ENCODE assay signal across 8 cellular contexts in genomic region chr1:16895602-16896315, GRCh38. TPM values are rescaled to one million over a fixed set of nuclear protein-coding genes. Genes with fewer than 3 reads are reported as not detected.
DNase-seq lines count a peak whose midpoint lies in the region; ATAC-seq and TF ChIP-seq lines count a peak whose summit lies in the region.
"Not testable (repeated sequence)": the region's sequence is repeated elsewhere in the genome, so short reads cannot be mapped to it uniquely, and the experiment has no call there.

Gene RNU1-2 (plus strand): TSS chr1:16895980.

- ATAC-seq in HG03432 (IDR thresholded peaks at IDR 0.05; ENCODE audit: unreplicated experiment): peak; percentile 99
- peak; percentile 99 for ATAC-seq in activated CD4-positive, CD25-positive, alpha-beta regulatory T cell treated with anti-CD3 and anti-CD28 coated beads, Interleukin-2, amount 50 U/mL, for 24 hours
- peak; percentile 100 for ATAC-seq in central memory CD8-positive, alpha-beta T cell (replicated peaks; ENCODE audit: extremely low read depth, poor library complexity, severe bottlenecking)

- H3K4me1 Mint-ChIP-seq in central memory CD8-positive, alpha-beta T cell: peaks cover 25% of the 10 kb centered on the region

- peaks cover 6 to 21% (median 9%) of the 10 kb centered on the region in 6 donors for H3K4me1 ChIP-seq in spleen

- not testable (repeated sequence) for H3K9me3 ChIP-seq in spleen

- H3K9me3 Mint-ChIP-seq in central memory CD8-positive, alpha-beta T cell: not testable (repeated sequence)

- H3K27ac Mint-ChIP-seq in central memory CD8-positive, alpha-beta T cell (ENCODE audit: low read depth): peak within 1 kb of the TSS; percentile 100

- not testable (repeated sequence) for TF ChIP-seq CTCF in spleen (IDR thresholded peaks at IDR 0.05 in 8 of 11, conservative IDR thresholded peaks at IDR 0.05 in 3 of 11)

- peak within 1 kb of the TSS; percentile 65 to 92 (median 84) for H3K27ac ChIP-seq in spleen

- intact Hi-C loops in spleen (cut with DNase I; ENCODE audit: low total_unique reads): not testable (repeated sequence)

- H3K36me3 Mint-ChIP-seq in central memory CD8-positive, alpha-beta T cell (ENCODE audit: insufficient read depth): peaks cover 30% of the 10 kb centered on the region

- not testable (repeated sequence) for H3K27me3 Mint-ChIP-seq in central memory CD8-positive, alpha-beta T cell

- peak within 1 kb of the TSS; percentile 76 for H3K4me3 Mint-ChIP-seq in central memory CD8-positive, alpha-beta T cell

- DNase-seq in AML-193 (lab: John Stamatoyannopoulos, UW) (peak; percentile 97 to 98), NCI-H460 (ENCODE audit: extremely low read depth, low read depth) (peak; percentile 94), islet precursor cell (peak; percentile 95)
- DNase-seq in central memory CD8-positive, alpha-beta T cell (ENCODE audit: low spot score in 2 of 2): peak; percentile 81 to 85
- not testable (repeated sequence) for DNase-seq in spleen

- TF ChIP-seq POLR2A in GM19099 (IDR thresholded peaks at IDR 0.05; ENCODE audit: extremely low read depth, insufficient read length, low read depth) (peak; percentile 95), spleen (IDR thresholded peaks at IDR 0.05) (peak in 2 of 3 donors; percentile 35 to 97)

- not testable (repeated sequence) for H3K36me3 ChIP-seq in spleen

- peak within 1 kb of the TSS in 4 of 8 donors; percentile 29 to 66 (median 37) for H3K4me3 ChIP-seq in spleen

- H3K27me3 ChIP-seq in spleen (replicated peaks in 1 of 7): not testable (repeated sequence)

- WGBS in spleen, 5 donors: 0 to 1% (median 0%) methylated on average over 11 to 31 of the region's 39 CpGs

RNA-seq across cellular contexts. Expression of gene RNU1-2, which starts in this region (rescaled TPM):
- under 0.01 TPM in 2 replicates for total RNA-seq in NCI-H460 (2014; rRNA removed; shearing (Covaris generic))
- not detected in 2 replicates for polyA plus RNA-seq in NCI-H460 (2014; cell fraction: nucleus; rRNA removed)
- total RNA-seq in spleen: 1,000 to 10,000 TPM in 4 of 7 donors, under 1 TPM in 3; under 0.01 to 8,075 (median 6,234) TPM
- not detected for polyA plus RNA-seq in spleen

Comparison
In these comparisons a context has a peak if more than half of its experiments do, and no peak if none do; other contexts are left out.
1. Peak in DNase-seq in NCI-H460; RNA of the gene not detected or under 1 TPM.